Comparison of ENCODE assay signal across 1 cellular context in genomic region chr11:65454311-65454695, GRCh38.
TF ChIP-seq lines count a peak whose summit lies in the region.

No MANE protein-coding gene starts in this region.

TF ChIP-seq in HCT116, 20 proteins besides CTCF, POLR2A, EP300 and RAD21 (continued from another document):
- no peak for TF ChIP-seq REST (IDR thresholded peaks at IDR 0.05; ENCODE audit: low read depth)
- no peak; the same call in 1 of the 2 replicates for TF ChIP-seq POLR2AphosphoS5 (IDR thresholded peaks at IDR 0.05; ENCODE audit: low read depth, low read length)
- no peak for TF ChIP-seq SP1 (IDR thresholded peaks at IDR 0.05; ENCODE audit: low read depth)
TF ChIP-seq in HCT116: peak in this region for 0.
